25 cellular contexts compared by ENCODE assay signal in the genomic region with DNA sequence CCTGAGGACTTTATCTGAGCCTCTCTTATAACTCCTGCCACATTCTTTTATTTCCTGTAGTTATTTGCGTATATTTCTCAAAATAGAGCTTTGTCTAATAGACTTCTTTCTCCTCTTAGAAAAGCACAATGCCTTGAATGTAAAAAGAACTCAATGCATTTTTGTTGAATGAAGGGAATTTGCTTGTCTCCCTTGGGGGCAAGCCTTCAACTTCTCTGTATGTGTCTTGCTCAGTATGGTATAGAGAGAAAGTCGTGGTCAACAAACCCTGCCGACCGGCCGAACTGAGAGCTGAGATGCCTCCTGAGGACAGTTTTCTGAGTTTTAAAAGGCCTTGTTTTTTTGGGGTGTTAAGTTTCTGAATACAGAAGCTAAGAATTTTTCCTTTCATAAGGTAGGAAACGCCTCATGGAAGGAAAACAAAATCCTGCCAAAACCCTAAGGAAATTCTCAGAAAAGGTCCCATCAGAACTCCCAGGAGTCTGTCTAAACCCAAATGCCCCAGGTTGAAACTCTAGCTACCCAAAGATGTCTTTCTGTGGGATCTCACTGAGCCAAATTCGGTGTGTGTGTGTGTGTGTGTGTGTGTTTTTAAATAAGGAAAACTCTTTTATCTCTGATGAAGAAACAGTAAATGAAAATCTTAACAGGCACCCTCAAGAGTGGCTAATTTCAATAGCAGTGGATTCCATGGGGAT.
DNase-seq lines count a peak whose midpoint lies in the region; ATAC-seq and TF ChIP-seq lines count a peak whose summit lies in the region.
"Had no signal": no experiment of that assay in that cellular context is flagged by ENCODE, and none has a peak within 500 bp of the region (broad histone marks: within the 10 kb centered on the region; RNA-seq: fewer than 3 reads in every experiment).

No MANE protein-coding gene starts in this region.

- H3K9me3 ChIP-seq in SK-N-SH (no peaks in the 10 kb centered on the region), tibial artery (no peaks in the 10 kb centered on the region)

- H3K27me3 ChIP-seq in SK-N-SH (ENCODE audit: insufficient read depth) = no peaks in the 10 kb centered on the region
- no peaks in the 10 kb centered on the region for H3K27me3 ChIP-seq in tibial artery

- H2AFZ ChIP-seq in SK-N-SH (ENCODE audit: low read depth) = peak overlapping the region; percentile 23; the same call in 1 of the 2 replicates

- no peak for TF ChIP-seq EP300 in SK-N-SH (IDR thresholded peaks at IDR 0.05; ENCODE audit: borderline replicate concordance in 1 of 2, low read depth in 1 of 2, low read length in 1 of 2)

- 87% methylated on average over 7 of the region's 7 CpGs for WGBS in SK-N-SH (ENCODE audit: low lambda C conversion rate)

- H3K9me3 Mint-ChIP-seq in mesothelial cell of epicardium = no peaks in the 10 kb centered on the region
- no peaks in the 10 kb centered on the region for H3K9me3 Mint-ChIP-seq in immature natural killer cell
- H3K9me3 Mint-ChIP-seq: activated B cell treated with CpG ODN at 0.5 μM for 24 hours; CD8-positive, alpha-beta memory T cell; natural killer cell; stimulated activated memory B cell treated with anti-CD40 and anti-IgM and Interleukin-4, amounts not matched to agents 10 μg/mL and 1 μg/mL and 100 μg/mL, for 72 hours had no signal

- no peaks in the 10 kb centered on the region for H3K9me2 ChIP-seq in SK-N-SH

- H3K4me3 ChIP-seq in SK-N-SH (ENCODE audit: low read depth in 2 of 2, low read length in 1 of 2) = no peak overlapping the region
- no peak overlapping the region for H3K4me3 ChIP-seq in tibial artery
- H3K4me3 ChIP-seq: coronary artery, K562 had no signal

- H3K27me3 Mint-ChIP-seq in mesothelial cell of epicardium (ENCODE audit: low read depth) (no peaks in the 10 kb centered on the region), immature natural killer cell (ENCODE audit: low read depth in 3 of 3) (peaks cover 0 to 11% (median 1%) of the 10 kb centered on the region in 3 donors)

- no peak for DNase-seq in SK-N-SH
- DNase-seq in dermis blood vessel endothelial cell = peak; percentile 54
- DNase-seq in mesothelial cell of epicardium (ENCODE audit: low spot score in 2 of 2, unreplicated experiment in 2 of 2) = no peak
- DNase-seq in tibial artery = no peak
- DNase-seq in immature natural killer cell = no peak
- DNase-seq in NCI-H82 treated with DMSO at 0.1 percent for 48 hours (lab: John Stamatoyannopoulos, UW; ENCODE audit: unreplicated experiment) = no peak
- DNase-seq in activated effector memory CD4-positive, alpha-beta T cell treated with anti-CD3 and anti-CD28 coated beads, Interleukin-2, amount 50 U/mL, for 16 hours = no peak
- DNase-seq: activated B cell treated with CpG ODN at 0.5 μM for 24 hours; activated CD4-positive, alpha-beta T cell treated with anti-CD3 and anti-CD28 coated beads, Interleukin-2, amount 50 U/mL, for 4 hours; activated effector memory CD4-positive, alpha-beta T cell treated with Interleukin-2 at 50 U/mL for 16 hours; CD8-positive, alpha-beta memory T cell; DMS53; mesendoderm; MM.1S; natural killer cell; NCI-H1436; NCI-H510A treated with DMSO at 0.1 percent for 48 hours; posterior cingulate gyrus; T1000 had no signal

- no peak overlapping the region for H3K9ac ChIP-seq in SK-N-SH

- no peaks in the 10 kb centered on the region for H3K79me2 ChIP-seq in SK-N-SH (ENCODE audit: insufficient read depth)

- no peaks in the 10 kb centered on the region for H4K20me1 ChIP-seq in SK-N-SH (ENCODE audit: insufficient read depth)

- no peak overlapping the region for H3K4me3 Mint-ChIP-seq in mesothelial cell of epicardium
- H3K4me3 Mint-ChIP-seq in immature natural killer cell = no peak overlapping the region
- H3K4me3 Mint-ChIP-seq: activated B cell treated with CpG ODN at 0.5 μM for 24 hours; CD8-positive, alpha-beta memory T cell; natural killer cell; stimulated activated memory B cell treated with anti-CD40 and anti-IgM and Interleukin-4, amounts not matched to agents 10 μg/mL and 1 μg/mL and 100 μg/mL, for 72 hours had no signal

- peaks cover 36% of the 10 kb centered on the region for H3K4me1 Mint-ChIP-seq in mesothelial cell of epicardium
- no peaks in the 10 kb centered on the region for H3K4me1 Mint-ChIP-seq in immature natural killer cell
- H3K4me1 Mint-ChIP-seq: activated B cell treated with CpG ODN at 0.5 μM for 24 hours; CD8-positive, alpha-beta memory T cell; natural killer cell; stimulated activated memory B cell treated with anti-CD40 and anti-IgM and Interleukin-4, amounts not matched to agents 10 μg/mL and 1 μg/mL and 100 μg/mL, for 72 hours had no signal

- no peaks in the 10 kb centered on the region for H3K36me3 Mint-ChIP-seq in mesothelial cell of epicardium
- no peaks in the 10 kb centered on the region for H3K36me3 Mint-ChIP-seq in immature natural killer cell
- H3K36me3 Mint-ChIP-seq: brain; CD8-positive, alpha-beta memory T cell; natural killer cell; stimulated activated memory B cell treated with anti-CD40 and anti-IgM and Interleukin-4, amounts not matched to agents 10 μg/mL and 1 μg/mL and 100 μg/mL, for 72 hours had no signal

- POLR2A ChIA-PET in SK-N-SH (lab: Yijun Ruan, JAX) = no interaction called here

- peak overlapping the region; percentile 62 for H3K27ac Mint-ChIP-seq in mesothelial cell of epicardium
- no peak overlapping the region for H3K27ac Mint-ChIP-seq in immature natural killer cell
- H3K27ac Mint-ChIP-seq: activated B cell treated with CpG ODN at 0.5 μM for 24 hours; CD8-positive, alpha-beta memory T cell; natural killer cell; stimulated activated memory B cell treated with anti-CD40 and anti-IgM and Interleukin-4, amounts not matched to agents 10 μg/mL and 1 μg/mL and 100 μg/mL, for 72 hours had no signal

- H3K27ac ChIP-seq in SK-N-SH (ENCODE audit: low read depth in 2 of 2, low read length in 1 of 2) (no peak overlapping the region; a peak in 1 of 4 replicates), tibial artery (peak overlapping the region; percentile 33 to 47)
- H3K27ac ChIP-seq: 22Rv1 had no signal

- no peak overlapping the region for H3K4me2 ChIP-seq in SK-N-SH

- CTCF ChIA-PET in SK-N-SH (lab: Yijun Ruan, JAX) = no interaction called here

- no peak for ATAC-seq in SK-N-SH treated with all-trans-retinoic acid at 6 μM for 48 hours
- ATAC-seq: K562; natural killer cell; stimulated activated memory B cell treated with anti-CD40 and anti-IgM and Interleukin-4, amounts not matched to agents 10 μg/mL and 1 μg/mL and 100 μg/mL, for 72 hours had no signal

- intact Hi-C loops in tibial artery (cut with DNase I; ENCODE audit: low total_unique reads) = no loop called here

- TF ChIP-seq RAD21 in SK-N-SH (IDR thresholded peaks at IDR 0.05; ENCODE audit: low read length) = no peak

- H3K36me3 ChIP-seq in SK-N-SH (replicated peaks in 1 of 2; ENCODE audit: control insufficient read depth in 1 of 2, insufficient read depth in 2 of 2, low read length in 1 of 2) (no peaks in the 10 kb centered on the region), tibial artery (no peaks in the 10 kb centered on the region)

- H3K4me1 ChIP-seq in SK-N-SH (ENCODE audit: control insufficient read depth in 1 of 2, insufficient read depth in 2 of 2, low read depth in 1 of 2, low read length in 1 of 2) = peaks cover 4 to 10% of the 10 kb centered on the region in 2 experiments; a peak in 3 of 4 replicates
- H3K4me1 ChIP-seq in tibial artery = peaks cover 0 to 32% (median 9%) of the 10 kb centered on the region in 4 donors

- H3F3A ChIP-seq in SK-N-SH (replicated peaks; ENCODE audit: insufficient read depth) = peaks cover 32% of the 10 kb centered on the region

- no peak for TF ChIP-seq CTCF in SK-N-SH (IDR thresholded peaks at IDR 0.05)
- TF ChIP-seq CTCF in mesothelial cell of epicardium (IDR thresholded peaks at IDR 0.05; ENCODE audit: unreplicated experiment) = no peak
- no peak for TF ChIP-seq CTCF in tibial artery (IDR thresholded peaks at IDR 0.05)

TF ChIP-seq in SK-N-SH, 30 proteins besides CTCF, POLR2A, EP300 and RAD21:
- TF ChIP-seq ELF1 (IDR thresholded peaks at IDR 0.05) (no peak), TAF1 (IDR thresholded peaks at IDR 0.05; ENCODE audit: borderline replicate concordance, low read depth, low read length) (no peak), RCOR1 (IDR thresholded peaks at IDR 0.05; ENCODE audit: low read length) (no peak), RFX5 (IDR thresholded peaks at IDR 0.05; ENCODE audit: low read length) (no peak), FOXM1 (IDR thresholded peaks at IDR 0.05; ENCODE audit: low read depth) (no peak)

TF ChIP-seq in SK-N-SH treated with all-trans-retinoic acid at 6 μM for 48 hours, 23 proteins besides CTCF, POLR2A, EP300 and RAD21:
- TF ChIP-seq CSDC2 (CRISPR knock-in tag; IDR thresholded peaks at IDR 0.05) (no peak), TCF4 (CRISPR knock-in tag; IDR thresholded peaks at IDR 0.05; ENCODE audit: borderline replicate concordance) (no peak), ZFP3 (CRISPR knock-in tag; IDR thresholded peaks at IDR 0.05) (no peak), ZNF8 (CRISPR knock-in tag; IDR thresholded peaks at IDR 0.05) (no peak), ZC3H10 (CRISPR knock-in tag; IDR thresholded peaks at IDR 0.05) (no peak)
- TF ChIP-seq, protein P1, sequence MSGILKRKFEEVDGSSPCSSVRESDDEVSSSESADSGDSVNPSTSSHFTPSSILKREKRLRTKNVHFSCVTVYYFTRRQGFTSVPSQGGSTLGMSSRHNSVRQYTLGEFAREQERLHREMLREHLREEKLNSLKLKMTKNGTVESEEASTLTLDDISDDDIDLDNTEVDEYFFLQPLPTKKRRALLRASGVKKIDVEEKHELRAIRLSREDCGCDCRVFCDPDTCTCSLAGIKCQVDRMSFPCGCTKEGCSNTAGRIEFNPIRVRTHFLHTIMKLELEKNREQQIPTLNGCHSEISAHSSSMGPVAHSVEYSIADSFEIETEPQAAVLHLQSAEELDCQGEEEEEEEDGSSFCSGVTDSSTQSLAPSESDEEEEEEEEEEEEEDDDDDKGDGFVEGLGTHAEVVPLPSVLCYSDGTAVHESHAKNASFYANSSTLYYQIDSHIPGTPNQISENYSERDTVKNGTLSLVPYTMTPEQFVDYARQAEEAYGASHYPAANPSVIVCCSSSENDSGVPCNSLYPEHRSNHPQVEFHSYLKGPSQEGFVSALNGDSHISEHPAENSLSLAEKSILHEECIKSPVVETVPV (CRISPR knock-in tag; IDR thresholded peaks at IDR 0.05) = no peak
- TF ChIP-seq, protein P2, sequence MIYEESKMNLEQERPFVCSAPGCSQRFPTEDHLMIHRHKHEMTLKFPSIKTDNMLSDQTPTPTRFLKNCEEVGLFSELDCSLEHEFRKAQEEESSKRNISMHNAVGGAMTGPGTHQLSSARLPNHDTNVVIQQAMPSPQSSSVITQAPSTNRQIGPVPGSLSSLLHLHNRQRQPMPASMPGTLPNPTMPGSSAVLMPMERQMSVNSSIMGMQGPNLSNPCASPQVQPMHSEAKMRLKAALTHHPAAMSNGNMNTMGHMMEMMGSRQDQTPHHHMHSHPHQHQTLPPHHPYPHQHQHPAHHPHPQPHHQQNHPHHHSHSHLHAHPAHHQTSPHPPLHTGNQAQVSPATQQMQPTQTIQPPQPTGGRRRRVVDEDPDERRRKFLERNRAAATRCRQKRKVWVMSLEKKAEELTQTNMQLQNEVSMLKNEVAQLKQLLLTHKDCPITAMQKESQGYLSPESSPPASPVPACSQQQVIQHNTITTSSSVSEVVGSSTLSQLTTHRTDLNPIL (CRISPR knock-in tag; IDR thresholded peaks at IDR 0.05; ENCODE audit: low read depth) = no peak

Comparison
In these comparisons a context has a peak if more than half of its experiments do, and no peak if none do; other contexts are left out.
1. H3K27ac ChIP-seq: peak in tibial artery (2 of 2); none in SK-N-SH (0 of 2).